ENCODE assay signal across 32 cellular contexts in the genomic region with DNA sequence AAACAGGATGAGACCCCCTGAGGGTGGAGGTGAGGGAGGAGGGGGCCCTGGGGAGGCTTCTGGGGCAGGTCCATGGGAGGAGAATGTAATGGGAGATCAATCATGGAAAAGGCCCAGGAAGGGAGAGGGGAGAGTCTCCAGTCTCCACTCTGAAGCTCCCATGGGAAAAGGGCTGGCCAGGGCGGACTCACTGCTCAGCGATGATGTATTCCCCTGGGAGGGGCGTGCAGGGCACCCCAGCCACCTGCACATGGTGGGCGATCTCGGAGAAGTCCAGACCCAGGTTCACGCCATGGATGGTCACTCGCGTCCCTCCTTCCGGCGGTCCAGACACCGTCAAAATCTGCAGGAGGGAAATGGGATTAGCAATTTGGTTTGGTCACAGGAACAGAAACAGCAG.
"Had no signal": no experiment of that assay in that cellular context is flagged by ENCODE, and none has a peak within 500 bp of the region (broad histone marks: within the 10 kb centered on the region; RNA-seq: fewer than 3 reads in every experiment).

No MANE protein-coding gene starts in this region.

- DNase-seq: activated CD4-positive, alpha-beta T cell treated with anti-CD3 and anti-CD28 coated beads, Interleukin-2, amount 10 ng/mL, durations not matched to agents 24 days and 14 days; activated CD4-positive, alpha-beta T cell treated with anti-CD3 and anti-CD28 coated beads, Interleukin-2, amount 50 U/mL, for 4 hours; activated CD8-positive, alpha-beta T cell treated with anti-CD3 and anti-CD28 coated beads for 36 hours; activated effector memory CD4-positive, alpha-beta T cell treated with anti-CD3 and anti-CD28 coated beads, Interleukin-2, amount 50 U/mL, for 16 hours; activated naive CD4-positive, alpha-beta T cell; activated naive CD8-positive, alpha-beta T cell treated with anti-CD3 and anti-CD28 coated beads, Interleukin-2, amount 10 ng/mL, durations not matched to agents 7 days and 5 days; activated T-cell treated with anti-CD3 and anti-CD28 coated beads, Interleukin-2, amount 50 U/mL, for 1 hour; activated T-cell treated with anti-CD3 and anti-CD28 coated beads, Interleukin-2, amount 50 U/mL, for 72 hours; amygdala; NCI-H1092 treated with DMSO at 0.1 percent for 48 hours; NCI-H1417; NCI-H146; NCI-H187; NCI-H2029 treated with DMSO at 0.1 percent for 48 hours; NCI-H2107; NCI-H2171; NCI-H510A treated with DMSO at 0.1 percent for 48 hours; NCI-H526 treated with DMSO at 0.1 percent for 48 hours; NCI-H774; SHP77 treated with DMSO at 0.1 percent for 48 hours; SK-N-SH; T-cell; T-helper 2 cell; T-helper 9 cell; WERI-Rb-1 had no signal

- H3K36me3 ChIP-seq: breast epithelium had no signal

- H3K4me1 Mint-ChIP-seq: activated CD4-positive, alpha-beta T cell treated with anti-CD3 and anti-CD28 coated beads, Interleukin-2, amount 10 ng/mL, durations not matched to agents 24 days and 14 days; activated naive CD4-positive, alpha-beta T cell treated with anti-CD3 and anti-CD28 coated beads, Interleukin-2, amount 50 U/mL, for 24 hours; activated naive CD8-positive, alpha-beta T cell treated with anti-CD3 and anti-CD28 coated beads, Interleukin-2, amount 10 ng/mL, durations not matched to agents 7 days and 5 days; activated T-helper 17 cell treated with anti-CD3 and anti-CD28 coated beads, Interleukin-2, amount 50 U/mL, for 72 hours; T-cell had no signal

- ATAC-seq: activated CD8-positive, alpha-beta T cell treated with anti-CD3 and anti-CD28 coated beads for 36 hours; activated T-cell treated with anti-CD3 and anti-CD28 coated beads, Interleukin-2, amount 50 U/mL, for 72 hours; activated T-helper 17 cell treated with anti-CD3 and anti-CD28 coated beads, Interleukin-2, amount 50 U/mL, for 72 hours; Panc1; T-cell had no signal

- H3K9me3 Mint-ChIP-seq: activated CD4-positive, alpha-beta T cell treated with anti-CD3 and anti-CD28 coated beads, Interleukin-2, amount 10 ng/mL, durations not matched to agents 24 days and 14 days; activated CD8-positive, alpha-beta T cell treated with anti-CD3 and anti-CD28 coated beads for 36 hours; activated naive CD4-positive, alpha-beta T cell treated with anti-CD3 and anti-CD28 coated beads, Interleukin-2, amount 50 U/mL, for 24 hours; activated naive CD8-positive, alpha-beta T cell treated with anti-CD3 and anti-CD28 coated beads, Interleukin-2, amount 10 ng/mL, durations not matched to agents 7 days and 5 days; activated T-cell treated with anti-CD3 and anti-CD28 coated beads, Interleukin-2, amount 50 U/mL, for 72 hours; activated T-helper 17 cell treated with anti-CD3 and anti-CD28 coated beads, Interleukin-2, amount 50 U/mL, for 72 hours; T-cell had no signal

- H3K36me3 Mint-ChIP-seq: activated naive CD4-positive, alpha-beta T cell treated with anti-CD3 and anti-CD28 coated beads, Interleukin-2, amount 50 U/mL, for 24 hours; activated naive CD8-positive, alpha-beta T cell treated with anti-CD3 and anti-CD28 coated beads, Interleukin-2, amount 10 ng/mL, durations not matched to agents 7 days and 5 days; T-cell had no signal

- H3K9me3 ChIP-seq: ascending aorta, breast epithelium, SJSA1, SK-N-SH had no signal

- H3K27me3 ChIP-seq: ascending aorta, breast epithelium, SJSA1 had no signal

- H3K27ac Mint-ChIP-seq: activated CD4-positive, alpha-beta T cell treated with anti-CD3 and anti-CD28 coated beads, Interleukin-2, amount 10 ng/mL, durations not matched to agents 24 days and 14 days; activated CD8-positive, alpha-beta T cell treated with anti-CD3 and anti-CD28 coated beads for 36 hours; activated naive CD4-positive, alpha-beta T cell treated with anti-CD3 and anti-CD28 coated beads, Interleukin-2, amount 50 U/mL, for 24 hours; activated naive CD8-positive, alpha-beta T cell treated with anti-CD3 and anti-CD28 coated beads, Interleukin-2, amount 10 ng/mL, durations not matched to agents 7 days and 5 days; activated T-cell treated with anti-CD3 and anti-CD28 coated beads, Interleukin-2, amount 50 U/mL, for 72 hours; activated T-helper 17 cell treated with anti-CD3 and anti-CD28 coated beads, Interleukin-2, amount 50 U/mL, for 72 hours; T-cell had no signal

- H3K4me1 ChIP-seq: ascending aorta, breast epithelium, SJSA1 had no signal

- H3K27ac ChIP-seq: ascending aorta, breast epithelium, KMS-11, SJSA1, WERI-Rb-1 had no signal

- H3K4me3 ChIP-seq: ascending aorta, breast epithelium, SJSA1 had no signal

- H3K4me3 Mint-ChIP-seq: activated CD4-positive, alpha-beta T cell treated with anti-CD3 and anti-CD28 coated beads, Interleukin-2, amount 10 ng/mL, durations not matched to agents 24 days and 14 days; activated CD8-positive, alpha-beta T cell treated with anti-CD3 and anti-CD28 coated beads for 36 hours; activated naive CD4-positive, alpha-beta T cell treated with anti-CD3 and anti-CD28 coated beads, Interleukin-2, amount 50 U/mL, for 24 hours; activated naive CD8-positive, alpha-beta T cell treated with anti-CD3 and anti-CD28 coated beads, Interleukin-2, amount 10 ng/mL, durations not matched to agents 7 days and 5 days; activated T-cell treated with anti-CD3 and anti-CD28 coated beads, Interleukin-2, amount 50 U/mL, for 72 hours; activated T-helper 17 cell treated with anti-CD3 and anti-CD28 coated beads, Interleukin-2, amount 50 U/mL, for 72 hours; T-cell had no signal
